In genomic region chr2:119678021-119678656, GRCh38 we compare ENCODE assay signal across 1 cellular context.
A peak's percentile ranks its signal among the peaks of the same experiment; 100 is the strongest.
TF ChIP-seq lines count a peak whose summit lies in the region.

No MANE protein-coding gene starts in this region.

TF ChIP-seq in liver, 16 proteins besides CTCF, POLR2A, EP300 and RAD21 (continued from another document):
- peak; percentile 3 for TF ChIP-seq ZBTB33 (IDR thresholded peaks at IDR 0.05)
- TF ChIP-seq MAX (IDR thresholded peaks at IDR 0.05) = peak; percentile 66
- no peak for TF ChIP-seq HNF4G (IDR thresholded peaks at IDR 0.05)
